8 cellular contexts compared by ENCODE assay signal in genomic region chr4:169611991-169612868, GRCh38. TPM values are rescaled to one million over a fixed set of nuclear protein-coding genes. Genes with fewer than 3 reads are reported as not detected.
DNase-seq lines count a peak whose midpoint lies in the region; ATAC-seq and TF ChIP-seq lines count a peak whose summit lies in the region.

Gene NEK1, minus strand, starts transcription at chr4:169612583. Its CDS starts 9,953 bp downstream, at chr4:169602630.

- H3K4me1 Mint-ChIP-seq in nephron progenitor cell: peaks cover 24% of the 10 kb centered on the region
- peaks cover 50% of the 10 kb centered on the region for H3K4me1 Mint-ChIP-seq in stimulated activated naive CD8-positive, alpha-beta T cell treated with anti-CD3 and anti-CD28 coated beads, Interleukin-15, amount 100 ng/mL, for 72 hours

- TF ChIP-seq POLR2A in Raji (IDR thresholded peaks at IDR 0.05; ENCODE audit: insufficient read depth, low read depth, low read length): peak; percentile 97

- no peaks in the 10 kb centered on the region for H3K27me3 ChIP-seq in H7 (ENCODE audit: control insufficient read depth, insufficient read depth, low read length)

- ATAC-seq in stimulated activated naive CD8-positive, alpha-beta T cell treated with anti-CD3 and anti-CD28 coated beads, Interleukin-15, amount 100 ng/mL, for 72 hours: peak; percentile 94

- H3K27me3 Mint-ChIP-seq in nephron progenitor cell (ENCODE audit: low read depth, poor library complexity): peaks cover 3% of the 10 kb centered on the region
- no peaks in the 10 kb centered on the region for H3K27me3 Mint-ChIP-seq in stimulated activated naive CD8-positive, alpha-beta T cell treated with anti-CD3 and anti-CD28 coated beads, Interleukin-15, amount 100 ng/mL, for 72 hours

- peak within 1 kb of the TSS; percentile 98 for H3K4me3 Mint-ChIP-seq in nephron progenitor cell
- peak within 1 kb of the TSS; percentile 91 to 96 for H3K4me3 Mint-ChIP-seq in stimulated activated naive CD8-positive, alpha-beta T cell treated with anti-CD3 and anti-CD28 coated beads, Interleukin-15, amount 100 ng/mL, for 72 hours

- DNase-seq in EL (peak; percentile 90), H7 (peak; percentile 91), M059J (ENCODE audit: low read depth) (peak; percentile 83), fibroblast of the conjunctiva (ENCODE audit: low read depth) (peak; percentile 78), nephron progenitor cell (peak; percentile 85)
- peak; percentile 81 for DNase-seq in activated T-helper 9 cell treated with anti-CD3 and anti-CD28 coated beads, Interleukin-2, amount 50 U/mL, for 16 hours (ENCODE audit: low read depth)
- peak; percentile 83 to 87 for DNase-seq in stimulated activated naive CD8-positive, alpha-beta T cell treated with anti-CD3 and anti-CD28 coated beads, Interleukin-15, amount 100 ng/mL, for 72 hours

- TF ChIP-seq CTCF in nephron progenitor cell (IDR thresholded peaks at IDR 0.05): no peak

- H3K4me3 ChIP-seq in H7 (ENCODE audit: insufficient read depth, low read depth, low read length): peak within 1 kb of the TSS; percentile 84

- H3K36me3 Mint-ChIP-seq in nephron progenitor cell (ENCODE audit: low read depth): peaks cover 26% of the 10 kb centered on the region

- no peaks in the 10 kb centered on the region for H3K9me3 Mint-ChIP-seq in nephron progenitor cell
- H3K9me3 Mint-ChIP-seq in stimulated activated naive CD8-positive, alpha-beta T cell treated with anti-CD3 and anti-CD28 coated beads, Interleukin-15, amount 100 ng/mL, for 72 hours: no peaks in the 10 kb centered on the region

- no peaks in the 10 kb centered on the region for H3K36me3 ChIP-seq in H7 (replicated peaks; ENCODE audit: control insufficient read depth, insufficient read depth, low read length)

- H3K27ac Mint-ChIP-seq in nephron progenitor cell: peak within 1 kb of the TSS; percentile 99
- peak within 1 kb of the TSS; percentile 95 to 99 for H3K27ac Mint-ChIP-seq in stimulated activated naive CD8-positive, alpha-beta T cell treated with anti-CD3 and anti-CD28 coated beads, Interleukin-15, amount 100 ng/mL, for 72 hours

RNA-seq across cellular contexts. Expression of gene NEK1, which starts in this region (rescaled TPM):
- 3.3 and 4.7 TPM in 2 replicates for total RNA-seq in H7 (2014; rRNA removed; shearing (Covaris generic))
- total RNA-seq in M059J (2014; rRNA removed; shearing (Covaris generic)): 3.1 and 4.0 TPM in 2 replicates

Comparison
In these comparisons a context has a peak if more than half of its experiments do, and no peak if none do; other contexts are left out.
1. Peak in every context shown above with its lines: DNase-seq, ATAC-seq and H3K4me3 ChIP-seq.